Comparison of ENCODE assay signal across 12 cellular contexts in genomic region chr12:62971769-62972525, GRCh38. TPM values are rescaled to one million over a fixed set of nuclear protein-coding genes. Genes with fewer than 3 reads are reported as not detected.
"Had no signal": no experiment of that assay in that cellular context is flagged by ENCODE, and none has a peak within 500 bp of the region (broad histone marks: within the 10 kb centered on the region; RNA-seq: fewer than 3 reads in every experiment).

No MANE protein-coding gene starts in this region.

- H3K27me3 Mint-ChIP-seq: activated naive CD4-positive, alpha-beta T cell treated with anti-CD3 and anti-CD28 coated beads, Interleukin-2, amount 10 ng/mL, durations not matched to agents 7 days and 5 days; effector memory CD8-positive, alpha-beta T cell had no signal

- DNase-seq: activated CD4-positive, alpha-beta T cell treated with anti-CD3 and anti-CD28 coated beads, Interleukin-2, amount 50 U/mL, for 1 hour; activated naive CD4-positive, alpha-beta T cell treated with anti-CD3 and anti-CD28 coated beads, Interleukin-2, amount 10 ng/mL, durations not matched to agents 7 days and 5 days; activated T-cell treated with anti-CD3 and anti-CD28 coated beads for 4 hours; effector memory CD8-positive, alpha-beta T cell; gastrocnemius medialis; heart right ventricle; kidney had no signal

- H3K27ac ChIP-seq: epithelial cell of prostate, gastrocnemius medialis, heart right ventricle, tibial nerve had no signal

- H3K36me3 ChIP-seq: gastrocnemius medialis, heart right ventricle, tibial nerve had no signal

- H3K4me1 ChIP-seq: gastrocnemius medialis, heart right ventricle, tibial nerve had no signal

- FAIRE-seq: kidney, TTC549 had no signal

- H3K9me3 Mint-ChIP-seq: activated naive CD4-positive, alpha-beta T cell treated with anti-CD3 and anti-CD28 coated beads, Interleukin-2, amount 10 ng/mL, durations not matched to agents 7 days and 5 days; activated T-helper 2 cell treated with anti-CD3 and anti-CD28 coated beads, Interferon-gamma antibody, Interleukin-2, Interleukin-4, amounts not matched to agents 10 μg/mL and 5 μg/mL and 100 μg/mL, durations not matched to agents 14 hours and 24 hours and 36 hours; effector memory CD8-positive, alpha-beta T cell had no signal

- H3K9me3 ChIP-seq: gastrocnemius medialis, heart right ventricle had no signal

- H3K4me3 Mint-ChIP-seq: activated naive CD4-positive, alpha-beta T cell treated with anti-CD3 and anti-CD28 coated beads, Interleukin-2, amount 10 ng/mL, durations not matched to agents 7 days and 5 days; effector memory CD8-positive, alpha-beta T cell had no signal

- H3K4me2 ChIP-seq: smooth muscle cell had no signal

- H3K27ac Mint-ChIP-seq: activated naive CD4-positive, alpha-beta T cell treated with anti-CD3 and anti-CD28 coated beads, Interleukin-2, amount 10 ng/mL, durations not matched to agents 7 days and 5 days; activated T-helper 2 cell treated with anti-CD3 and anti-CD28 coated beads, Interferon-gamma antibody, Interleukin-2, Interleukin-4, amounts not matched to agents 10 μg/mL and 5 μg/mL and 100 μg/mL, durations not matched to agents 14 hours and 24 hours and 36 hours; effector memory CD8-positive, alpha-beta T cell had no signal

- H3K4me3 ChIP-seq: gastrocnemius medialis, heart right ventricle, smooth muscle cell, tibial nerve had no signal

- H3K27me3 ChIP-seq: gastrocnemius medialis, heart right ventricle, tibial nerve had no signal

- ATAC-seq: effector memory CD8-positive, alpha-beta T cell; gastrocnemius medialis; heart right ventricle had no signal

- H3K4me1 Mint-ChIP-seq: activated naive CD4-positive, alpha-beta T cell treated with anti-CD3 and anti-CD28 coated beads, Interleukin-2, amount 10 ng/mL, durations not matched to agents 7 days and 5 days had no signal

- H3K36me3 Mint-ChIP-seq: activated naive CD4-positive, alpha-beta T cell treated with anti-CD3 and anti-CD28 coated beads, Interleukin-2, amount 10 ng/mL, durations not matched to agents 7 days and 5 days had no signal

RNA-seq across cellular contexts. Expression of gene PPM1H, which starts 37.0 kb away (rescaled TPM):
- total RNA-seq: activated T-helper 2 cell treated with anti-CD3 and anti-CD28 coated beads, Interferon-gamma antibody, Interleukin-2, Interleukin-4, amounts not matched to agents 10 μg/mL and 5 μg/mL and 100 μg/mL, durations not matched to agents 14 hours and 24 hours and 36 hours had no signal
